23 cellular contexts compared by ENCODE assay signal in the genomic region with DNA sequence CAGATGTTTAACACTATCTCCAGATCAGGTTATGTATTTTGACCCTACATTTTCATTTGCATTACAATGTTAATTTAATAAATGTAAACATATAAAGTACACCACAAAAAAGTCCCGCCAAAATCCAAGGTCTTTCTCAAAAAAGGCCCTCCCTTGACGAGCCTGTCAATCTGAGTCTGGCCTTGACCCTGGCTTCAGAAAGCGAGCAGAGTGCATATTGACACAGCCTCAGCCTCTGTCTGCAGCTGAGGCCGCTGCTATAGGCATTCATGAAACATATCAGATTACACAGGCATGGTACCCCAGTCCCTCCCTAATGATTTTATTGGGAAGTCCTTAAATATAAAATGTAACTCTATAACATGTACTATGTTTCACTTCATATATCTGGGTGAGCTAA. TPM values are rescaled to one million over a fixed set of nuclear protein-coding genes. Genes with fewer than 3 reads are reported as not detected.
DNase-seq lines count a peak whose midpoint lies in the region; ATAC-seq and TF ChIP-seq lines count a peak whose summit lies in the region.
"Had no signal": no experiment of that assay in that cellular context is flagged by ENCODE, and none has a peak within 500 bp of the region (broad histone marks: within the 10 kb centered on the region; RNA-seq: fewer than 3 reads in every experiment).

No MANE protein-coding gene starts in this region.

- H3K27ac Mint-ChIP-seq in GM23338 (no peak overlapping the region), naive B cell (peak overlapping the region in 4 of 6 donors; percentile 11 to 97 (median 38))
- H3K27ac Mint-ChIP-seq: activated naive CD4-positive, alpha-beta T cell treated with anti-CD3 and anti-CD28 coated beads for 36 hours; activated T-cell treated with anti-CD3 and anti-CD28 coated beads, Interleukin-2, amount 50 U/mL, for 24 hours; T-helper 2 cell treated with Interferon-gamma antibody and Interleukin-4, amounts not matched to agents 5 μg/mL and 100 μg/mL, for 36 hours had no signal

- H3K9ac ChIP-seq in OCI-LY1 (ENCODE audit: low read length) = peak overlapping the region; percentile 37; the same call in 1 of the 2 replicates
- H3K9ac ChIP-seq: SK-N-SH had no signal

- H3K4me1 ChIP-seq in GM23338 (ENCODE audit: insufficient read depth) = peaks cover 52% of the 10 kb centered on the region
- peaks cover 83% of the 10 kb centered on the region for H3K4me1 ChIP-seq in OCI-LY1 (ENCODE audit: insufficient read depth, low read length, severe bottlenecking)

- H3K36me3 Mint-ChIP-seq in GM23338 (ENCODE audit: low read depth) (no peaks in the 10 kb centered on the region), naive B cell (no peaks in the 10 kb centered on the region)

- H3K9me3 ChIP-seq in OCI-LY1 (ENCODE audit: low read length) = no peaks in the 10 kb centered on the region
- H3K9me3 ChIP-seq: MG63, SK-N-SH had no signal

- TF ChIP-seq CTCF in GM23338 (conservative IDR thresholded peaks at IDR 0.05; ENCODE audit: low read depth in 2 of 2) (no peak), OCI-LY1 (IDR thresholded peaks at IDR 0.05; ENCODE audit: low read length) (no peak)

- DNase-seq in DMS53 (lab: John Stamatoyannopoulos, UW) = peak; percentile 16
- no peak for DNase-seq in DMS53 treated with DMSO at 0.1 percent for 48 hours (lab: John Stamatoyannopoulos, UW; ENCODE audit: unreplicated experiment)
- DNase-seq in GM23338 (ENCODE audit: low spot score) = no peak
- no peak for DNase-seq in naive B cell
- no peak for DNase-seq in hypothalamus (lab: John Stamatoyannopoulos, UW)
- no peak for DNase-seq in DMS 273 treated with DMSO at 0.1 percent for 48 hours (lab: John Stamatoyannopoulos, UW)
- no peak for DNase-seq in activated T-cell treated with anti-CD3 and anti-CD28 coated beads, Interleukin-2, amount 50 U/mL, for 48 hours
- DNase-seq: 8988T; activated CD4-positive, CD25-positive, alpha-beta regulatory T cell; activated naive CD4-positive, alpha-beta T cell treated with anti-CD3 and anti-CD28 coated beads for 36 hours; activated T-cell treated with anti-CD3 and anti-CD28 coated beads, Interleukin-2, amount 50 U/mL, for 24 hours; aorta; caudate nucleus; MG63; NCI-H1436 treated with DMSO at 0.1 percent for 48 hours; NCI-H2227 treated with DMSO at 0.1 percent for 48 hours; NK-92 treated with Interleukin-12 subunit alpha and Interleukin-12 subunit beta, amount 100 ng/mL, for 24 hours; SK-N-SH; stimulated activated CD4-positive, alpha-beta T cell treated with anti-CD3 and anti-CD28 coated beads, Interleukin-12 subunit alpha, Interleukin-12 subunit beta, amount 100 ng/mL, for 4 hours; trophoblast cell had no signal

- H3K27me3 Mint-ChIP-seq in GM23338 (ENCODE audit: insufficient read depth, low read depth, poor library complexity) (peaks cover 3% of the 10 kb centered on the region), naive B cell (no peaks in the 10 kb centered on the region)

- H3K36me3 ChIP-seq in GM23338 (ENCODE audit: insufficient read depth) = no peaks in the 10 kb centered on the region
- H3K36me3 ChIP-seq in OCI-LY1 (ENCODE audit: insufficient read depth, low read length) = no peaks in the 10 kb centered on the region
- H3K36me3 ChIP-seq: MG63 had no signal

- ATAC-seq in GM23338 (peak; percentile 63), naive B cell (ENCODE audit: low read depth in 2 of 2) (no peak)

- H3F3A ChIP-seq in GM23338 (replicated peaks; ENCODE audit: low read depth) (no peaks in the 10 kb centered on the region), OCI-LY1 (ENCODE audit: insufficient read depth, low read length) (no peaks in the 10 kb centered on the region)

- H3K79me2 ChIP-seq in GM23338 (replicated peaks; ENCODE audit: insufficient read depth) (no peaks in the 10 kb centered on the region), OCI-LY1 (ENCODE audit: insufficient read depth, low read length) (peaks cover 59% of the 10 kb centered on the region)

- H3K4me3 Mint-ChIP-seq in GM23338 = no peak overlapping the region
- H3K4me3 Mint-ChIP-seq in naive B cell = peak overlapping the region in 3 of 8 donors; percentile 13 to 42 (median 33)
- H3K4me3 Mint-ChIP-seq: activated naive CD4-positive, alpha-beta T cell treated with anti-CD3 and anti-CD28 coated beads for 36 hours; activated T-cell treated with anti-CD3 and anti-CD28 coated beads, Interleukin-2, amount 50 U/mL, for 24 hours; T-helper 2 cell treated with Interferon-gamma antibody and Interleukin-4, amounts not matched to agents 5 μg/mL and 100 μg/mL, for 36 hours had no signal

- H3K4me2 ChIP-seq in GM23338 (no peak overlapping the region), OCI-LY1 (ENCODE audit: low read length) (peak overlapping the region; percentile 58)
- H3K4me2 ChIP-seq: SK-N-SH had no signal

- H3K9me2 ChIP-seq in GM23338 (ENCODE audit: insufficient read depth) (no peaks in the 10 kb centered on the region), OCI-LY1 (ENCODE audit: low read depth, low read length) (no peaks in the 10 kb centered on the region)
- H3K9me2 ChIP-seq: SK-N-SH had no signal

- peaks cover 62% of the 10 kb centered on the region for H3K4me1 Mint-ChIP-seq in GM23338
- H3K4me1 Mint-ChIP-seq in naive B cell = peaks cover 12 to 92% (median 40%) of the 10 kb centered on the region in 3 donors

- no peak overlapping the region for H3K27ac ChIP-seq in GM23338 (ENCODE audit: low read depth)
- peak overlapping the region; percentile 97 for H3K27ac ChIP-seq in OCI-LY1 (ENCODE audit: low read depth, low read length, poor library complexity, severe bottlenecking)

- no peak overlapping the region for H3K4me3 ChIP-seq in GM23338
- peak overlapping the region; percentile 19 for H3K4me3 ChIP-seq in OCI-LY1 (ENCODE audit: low read depth, low read length, poor library complexity, severe bottlenecking)
- H3K4me3 ChIP-seq: lung, MG63 had no signal

- H3K9me3 Mint-ChIP-seq in GM23338 = no peaks in the 10 kb centered on the region
- H3K9me3 Mint-ChIP-seq in naive B cell = no peaks in the 10 kb centered on the region
- H3K9me3 Mint-ChIP-seq: activated naive CD4-positive, alpha-beta T cell treated with anti-CD3 and anti-CD28 coated beads for 36 hours; activated T-cell treated with anti-CD3 and anti-CD28 coated beads, Interleukin-2, amount 50 U/mL, for 24 hours; T-helper 2 cell treated with Interferon-gamma antibody and Interleukin-4, amounts not matched to agents 5 μg/mL and 100 μg/mL, for 36 hours had no signal

- peaks cover 3% of the 10 kb centered on the region; the same call in 1 of the 2 replicates for H3K27me3 ChIP-seq in GM23338 (ENCODE audit: insufficient read depth)
- H3K27me3 ChIP-seq in OCI-LY1 (ENCODE audit: insufficient read depth, low read length) = no peaks in the 10 kb centered on the region
- H3K27me3 ChIP-seq: MG63 had no signal

- H2AFZ ChIP-seq in GM23338 (no peak overlapping the region), OCI-LY1 (ENCODE audit: low read length) (no peak overlapping the region)

- H4K20me1 ChIP-seq in GM23338 (replicated peaks; ENCODE audit: insufficient read depth) = no peaks in the 10 kb centered on the region
- no peaks in the 10 kb centered on the region for H4K20me1 ChIP-seq in OCI-LY1 (ENCODE audit: insufficient read depth, low read length)

TF ChIP-seq in GM23338, 12 proteins besides CTCF, POLR2A, EP300 and RAD21:
- no peak for TF ChIP-seq CREB1 (CRISPR knock-in tag; IDR thresholded peaks at IDR 0.05; ENCODE audit: low read depth)

RNA-seq across cellular contexts. Expression of gene MBNL3, which starts 6.2 kb away (rescaled TPM):
- 2.4 and 3.0 TPM in 2 replicates for total RNA-seq in GM23338 (2014; rRNA removed; shearing (Covaris generic))
- polyA plus RNA-seq in GM23338 (2016; fragmentation: Nextera tagmentation; extraction: Ambion mirVana) (0.94 and 2.3 TPM in 2 replicates), naive B cell (ENCODE audit: low read depth in 6 of 6) (100 to 1,000 TPM in 3 of 6 donors, 10 to 100 TPM in 3; 82.4 to 129 (median 104) TPM)

Comparison
In these comparisons a context has a peak if more than half of its experiments do, and no peak if none do; other contexts are left out.
1. RNA of gene MBNL3, which starts 6.2 kb away (polyA plus RNA-seq): 82.4 to 129 TPM in naive B cell; 0.94 to 2.3 TPM in GM23338; every median in the first group is over 10 times any median in the second.